ENCODE assay signal across 30 cellular contexts in the genomic region with DNA sequence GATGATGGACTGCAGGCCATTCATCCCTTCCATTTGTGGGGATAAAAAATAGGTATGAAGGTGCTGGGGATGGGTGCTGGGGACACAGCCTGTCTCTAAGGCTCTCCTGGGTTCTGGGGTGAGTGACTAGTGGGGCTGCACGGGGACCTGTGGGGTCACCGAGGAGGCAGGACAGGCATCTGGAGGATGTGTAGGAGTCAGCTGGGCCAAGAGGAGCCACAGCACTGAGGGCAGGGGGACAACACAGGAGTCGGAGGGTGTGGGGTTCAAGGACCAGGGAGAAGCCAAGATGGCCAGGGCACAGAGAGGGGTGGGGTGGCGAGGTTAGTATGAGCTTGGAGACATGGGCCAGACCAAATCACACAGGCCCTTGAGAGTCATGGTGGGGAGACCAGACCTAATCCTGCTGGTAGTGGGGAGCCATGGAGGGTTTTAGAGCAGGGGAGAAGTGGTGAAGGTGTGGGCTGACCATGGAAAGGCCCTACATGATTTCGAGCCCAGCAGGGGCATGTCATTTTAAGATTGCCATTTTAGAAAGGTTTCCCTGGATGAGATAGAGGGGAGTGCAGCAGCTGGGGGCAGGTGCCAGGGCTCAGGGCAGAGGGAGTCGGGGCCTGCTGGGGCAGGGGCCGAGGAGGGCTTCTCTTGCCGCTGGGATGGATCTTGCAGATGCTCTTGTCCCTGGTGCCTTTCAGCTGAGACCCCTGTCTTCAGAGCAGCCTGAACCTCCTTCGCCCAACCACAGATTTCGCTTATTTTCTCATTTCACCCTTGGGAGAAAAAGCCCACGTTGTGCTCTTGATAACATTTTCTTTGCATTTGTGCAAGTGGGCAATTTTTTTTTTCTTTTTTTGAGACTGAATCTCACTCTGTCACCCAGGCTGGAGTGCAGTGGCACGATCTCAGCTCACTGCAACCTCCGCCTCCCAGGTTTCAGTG. TPM values are rescaled to one million over a fixed set of nuclear protein-coding genes. Genes with fewer than 3 reads are reported as not detected.
DNase-seq lines count a peak whose midpoint lies in the region; ATAC-seq, FAIRE-seq and TF ChIP-seq lines count a peak whose summit lies in the region.
"Had no signal": no experiment of that assay in that cellular context is flagged by ENCODE, and none has a peak within 500 bp of the region (broad histone marks: within the 10 kb centered on the region; RNA-seq: fewer than 3 reads in every experiment).

No MANE protein-coding gene starts in this region.

- peaks cover 6% of the 10 kb centered on the region for H3K36me3 ChIP-seq in DND-41 (ENCODE audit: insufficient read depth, low read length)
- peaks cover 25% of the 10 kb centered on the region for H3K36me3 ChIP-seq in RWPE2 (ENCODE audit: low read depth)
- H3K36me3 ChIP-seq in HepG2 (replicated peaks in 1 of 2; ENCODE audit: control insufficient read depth in 1 of 2, insufficient read depth in 2 of 2, low read length in 2 of 2): peaks cover 0 to 8% of the 10 kb centered on the region in 2 experiments; a peak in 1 of 5 replicates
- no peaks in the 10 kb centered on the region for H3K36me3 ChIP-seq in sigmoid colon
- H3K36me3 ChIP-seq: HAP-1, heart right ventricle, lower lobe of right lung, SJCRH30, spleen had no signal

- intact Hi-C loops in HepG2 (cut with micrococcal nuclease; ENCODE audit: unreplicated experiment): no loop called here
- intact Hi-C loops in sigmoid colon (cut with DNase I): no loop called here

- POLR2A ChIA-PET in HepG2 (lab: Yijun Ruan, JAX): no interaction called here

- no peak overlapping the region for H3K4me3 Mint-ChIP-seq in chondrocyte (ENCODE audit: unreplicated experiment)
- H3K4me3 Mint-ChIP-seq: activated CD4-positive, alpha-beta T cell treated with anti-CD3 and anti-CD28 coated beads, Interleukin-2, amount 10 ng/mL, durations not matched to agents 24 days and 14 days; activated naive CD8-positive, alpha-beta T cell treated with anti-CD3 and anti-CD28 coated beads, Interleukin-2, amount 50 U/mL, for 24 hours; activated T-cell treated with anti-CD3 and anti-CD28 coated beads, Interleukin-2, amount 50 U/mL, for 72 hours; central memory CD8-positive, alpha-beta T cell; dendritic cell treated with granulocyte-macrophage colony-stimulating factor and Interleukin-4, amounts not matched to agents 40 ng/mL and 50 ng/mL, for 4 days; endodermal cell had no signal

- H2AFZ ChIP-seq in DND-41 (ENCODE audit: low read depth, low read length) (no peak overlapping the region), HepG2 (ENCODE audit: low read length) (no peak overlapping the region)

- DNase-seq in DND-41 (no peak), RWPE2 (ENCODE audit: low spot score) (no peak), HepG2 (ENCODE audit: low spot score) (no peak), sigmoid colon (peak; percentile 36), T1000 (lab: John Stamatoyannopoulos, UW) (no peak), T-helper 9 cell (no peak), chondrocyte (ENCODE audit: low spot score) (no peak)
- DNase-seq: activated CD4-positive, alpha-beta T cell treated with anti-CD3 and anti-CD28 coated beads, Interleukin-2, amount 10 ng/mL, durations not matched to agents 24 days and 14 days; activated naive CD8-positive, alpha-beta T cell treated with anti-CD3 and anti-CD28 coated beads, Interleukin-2, amount 50 U/mL, for 24 hours; activated T-cell treated with anti-CD3 and anti-CD28 coated beads, Interleukin-2, amount 50 U/mL, for 72 hours; DMS153; endodermal cell; esophagus squamous epithelium; heart right ventricle; lower lobe of right lung; NCI-H1436 treated with DMSO at 0.1 percent for 48 hours; NCI-H2081 treated with DMSO at 0.1 percent for 48 hours; NCI-H446 treated with DMSO at 0.1 percent for 48 hours; NCI-H774; SJCRH30; stimulated activated CD8-positive, alpha-beta memory T cell treated with anti-CD3 and anti-CD28 coated beads, Interleukin-4, amount 100 ng/mL, for 48 hours; trophoblast cell had no signal

- no peaks in the 10 kb centered on the region for H3K36me3 Mint-ChIP-seq in chondrocyte (ENCODE audit: low read depth)

- H3K79me2 ChIP-seq in DND-41 (ENCODE audit: insufficient read depth, low read length) (no peaks in the 10 kb centered on the region), HepG2 (ENCODE audit: insufficient read depth, low read length) (no peaks in the 10 kb centered on the region)

- no peaks in the 10 kb centered on the region for H3K9me3 Mint-ChIP-seq in chondrocyte (ENCODE audit: low read depth)
- H3K9me3 Mint-ChIP-seq: activated CD4-positive, alpha-beta T cell treated with anti-CD3 and anti-CD28 coated beads, Interleukin-2, amount 10 ng/mL, durations not matched to agents 24 days and 14 days; activated naive CD8-positive, alpha-beta T cell treated with anti-CD3 and anti-CD28 coated beads, Interleukin-2, amount 50 U/mL, for 24 hours; activated T-cell treated with anti-CD3 and anti-CD28 coated beads, Interleukin-2, amount 50 U/mL, for 72 hours; central memory CD8-positive, alpha-beta T cell; dendritic cell treated with granulocyte-macrophage colony-stimulating factor and Interleukin-4, amounts not matched to agents 40 ng/mL and 50 ng/mL, for 4 days; endodermal cell had no signal

- H3K4me1 ChIP-seq in DND-41 (ENCODE audit: insufficient read depth, low read length): no peaks in the 10 kb centered on the region
- H3K4me1 ChIP-seq in RWPE2 (ENCODE audit: insufficient read depth, poor library complexity, severe bottlenecking): peaks cover 5% of the 10 kb centered on the region
- H3K4me1 ChIP-seq in HepG2 (ENCODE audit: insufficient read depth, low read length): peaks cover 87% of the 10 kb centered on the region
- no peaks in the 10 kb centered on the region for H3K4me1 ChIP-seq in sigmoid colon
- H3K4me1 ChIP-seq: foreskin keratinocyte, HAP-1, heart right ventricle, lower lobe of right lung, SJCRH30, spleen had no signal

- H3K9ac ChIP-seq in DND-41 (ENCODE audit: low read depth, low read length) (no peak overlapping the region), HepG2 (ENCODE audit: insufficient read depth, low read depth, low read length) (no peak overlapping the region)

- peaks cover 9% of the 10 kb centered on the region for H3K27me3 Mint-ChIP-seq in chondrocyte (ENCODE audit: low read depth)
- H3K27me3 Mint-ChIP-seq: activated CD4-positive, alpha-beta T cell treated with anti-CD3 and anti-CD28 coated beads, Interleukin-2, amount 10 ng/mL, durations not matched to agents 24 days and 14 days; activated naive CD8-positive, alpha-beta T cell treated with anti-CD3 and anti-CD28 coated beads, Interleukin-2, amount 50 U/mL, for 24 hours; central memory CD8-positive, alpha-beta T cell had no signal

- TF ChIP-seq RAD21 in HepG2 (CRISPR knock-in tag; IDR thresholded peaks at IDR 0.05): no peak

- WGBS in HepG2 (ENCODE audit: low lambda C conversion rate): 97% methylated on average over 10 of the region's 13 CpGs
- WGBS in sigmoid colon, 2 donors: 87 to 88% methylated on average over 13 of the region's 13 CpGs

- TF ChIP-seq EP300 in HepG2 (IDR thresholded peaks at IDR 0.05; ENCODE audit: low read depth in 2 of 2, low read length in 2 of 2): no peak
- no peak for TF ChIP-seq EP300 in HepG2 (CRISPR knock-in tag; IDR thresholded peaks at IDR 0.05; ENCODE audit: borderline replicate concordance)
- TF ChIP-seq EP300 in sigmoid colon (IDR thresholded peaks at IDR 0.05): no peak

- 0 out of 2 replicates have a peak overlapping the region, but pooled peaks have one; percentile 23 for H3K27ac ChIP-seq in DND-41 (ENCODE audit: low read length)
- H3K27ac ChIP-seq in RWPE2 (ENCODE audit: poor library complexity, severe bottlenecking): peak overlapping the region; percentile 3
- peak overlapping the region; percentile 76 for H3K27ac ChIP-seq in HepG2 (ENCODE audit: extremely low read length, insufficient read depth, low read length)
- H3K27ac ChIP-seq in sigmoid colon: no peak overlapping the region
- H3K27ac ChIP-seq: esophagus squamous epithelium, foreskin keratinocyte, heart right ventricle, lower lobe of right lung, SJCRH30, spleen had no signal

- in situ Hi-C loops in HepG2 (cut with HindIII; ENCODE audit: extremely low pct_ligation_motif_present, low pct_unique_long_range_greater_than_20kb): no loop called here

- no TSS peak for BruUV-seq in HepG2 (replicated peaks; lab: Mats Ljungman, UMichigan)

- no peaks in the 10 kb centered on the region for H4K20me1 ChIP-seq in DND-41 (ENCODE audit: insufficient read depth, low read length)
- no peaks in the 10 kb centered on the region for H4K20me1 ChIP-seq in HepG2 (ENCODE audit: insufficient read depth, low read length)

- H3K27me3 ChIP-seq in DND-41 (ENCODE audit: insufficient read depth, low read length, poor library complexity): no peaks in the 10 kb centered on the region
- H3K27me3 ChIP-seq in RWPE2 (ENCODE audit: insufficient read depth, poor library complexity, severe bottlenecking): no peaks in the 10 kb centered on the region
- no peaks in the 10 kb centered on the region for H3K27me3 ChIP-seq in HepG2 (ENCODE audit: control insufficient read depth in 1 of 2, insufficient read depth in 2 of 2, low read length in 2 of 2)
- H3K27me3 ChIP-seq in sigmoid colon: no peaks in the 10 kb centered on the region
- H3K27me3 ChIP-seq: foreskin keratinocyte, heart right ventricle, spleen had no signal

- no peak for TF ChIP-seq CTCF in DND-41 (IDR thresholded peaks at IDR 0.05; ENCODE audit: borderline replicate concordance, extremely low read depth, low read length, poor library complexity, severe bottlenecking)
- no peak for TF ChIP-seq CTCF in RWPE2 (IDR thresholded peaks at IDR 0.05; ENCODE audit: poor library complexity, severe bottlenecking)
- TF ChIP-seq CTCF in HepG2 (CRISPR knock-in tag; IDR thresholded peaks at IDR 0.05): no peak
- no peak for TF ChIP-seq CTCF in sigmoid colon (IDR thresholded peaks at IDR 0.05)
- TF ChIP-seq CTCF in chondrocyte (IDR thresholded peaks at IDR 0.05): no peak

- no peak for FAIRE-seq in HepG2 (lab: Jason Lieb, UNC)
- FAIRE-seq: GM12891 had no signal

- ATAC-seq in DND-41 (ENCODE audit: insufficient read depth, low read depth) (no peak), RWPE2 (ENCODE audit: low read depth) (peak; percentile 1; the same call in 1 of the 3 replicates), HepG2 (no peak), HG03378 (IDR thresholded peaks at IDR 0.05; ENCODE audit: unreplicated experiment) (no peak)
- ATAC-seq: activated naive CD8-positive, alpha-beta T cell treated with anti-CD3 and anti-CD28 coated beads, Interleukin-2, amount 50 U/mL, for 24 hours; Panc1 had no signal

- CTCF ChIA-PET in HepG2 (lab: Yijun Ruan, JAX; ENCODE audit: low intra/inter-chr PET ratio, low total read pairs): no interaction called here

- no peak overlapping the region for H3K4me3 ChIP-seq in DND-41 (ENCODE audit: low read depth in 1 of 2, low read length in 2 of 2)
- no peak overlapping the region for H3K4me3 ChIP-seq in RWPE2 (ENCODE audit: severe bottlenecking)
- H3K4me3 ChIP-seq in HepG2 (replicated peaks in 1 of 3; ENCODE audit: insufficient read depth in 1 of 3, low read depth in 2 of 3, low read length in 3 of 3): no peak overlapping the region
- no peak overlapping the region for H3K4me3 ChIP-seq in sigmoid colon
- H3K4me3 ChIP-seq: esophagus squamous epithelium, HAP-1, heart right ventricle, lower lobe of right lung, SJCRH30, spleen had no signal

- TF ChIP-seq POLR2A in HepG2 (IDR thresholded peaks at IDR 0.05; ENCODE audit: insufficient read depth in 1 of 2, low read depth in 2 of 2, low read length in 2 of 2): no peak
- no peak for TF ChIP-seq POLR2A in sigmoid colon (IDR thresholded peaks at IDR 0.05)

- no peak overlapping the region for H3K4me2 ChIP-seq in DND-41 (ENCODE audit: insufficient read depth, low read length)
- no peak overlapping the region for H3K4me2 ChIP-seq in HepG2 (ENCODE audit: low read depth, low read length)

- no peak overlapping the region for H3K27ac Mint-ChIP-seq in chondrocyte (ENCODE audit: unreplicated experiment)
- H3K27ac Mint-ChIP-seq: activated CD4-positive, alpha-beta T cell treated with anti-CD3 and anti-CD28 coated beads, Interleukin-2, amount 10 ng/mL, durations not matched to agents 24 days and 14 days; activated naive CD8-positive, alpha-beta T cell treated with anti-CD3 and anti-CD28 coated beads, Interleukin-2, amount 50 U/mL, for 24 hours; activated T-cell treated with anti-CD3 and anti-CD28 coated beads, Interleukin-2, amount 50 U/mL, for 72 hours; dendritic cell treated with granulocyte-macrophage colony-stimulating factor and Interleukin-4, amounts not matched to agents 40 ng/mL and 50 ng/mL, for 4 days; endodermal cell had no signal

- H3K9me3 ChIP-seq in DND-41 (ENCODE audit: insufficient read depth, low read length, severe bottlenecking): no peaks in the 10 kb centered on the region
- no peaks in the 10 kb centered on the region for H3K9me3 ChIP-seq in RWPE2 (ENCODE audit: severe bottlenecking)
- H3K9me3 ChIP-seq in HepG2 (ENCODE audit: low read length): no peaks in the 10 kb centered on the region
- no peaks in the 10 kb centered on the region for H3K9me3 ChIP-seq in sigmoid colon
- H3K9me3 ChIP-seq: esophagus squamous epithelium, HAP-1, heart right ventricle, lower lobe of right lung, SJCRH30, spleen had no signal

- H3K4me1 Mint-ChIP-seq in chondrocyte (ENCODE audit: low read depth): no peaks in the 10 kb centered on the region
- H3K4me1 Mint-ChIP-seq: activated CD4-positive, alpha-beta T cell treated with anti-CD3 and anti-CD28 coated beads, Interleukin-2, amount 10 ng/mL, durations not matched to agents 24 days and 14 days; activated naive CD8-positive, alpha-beta T cell treated with anti-CD3 and anti-CD28 coated beads, Interleukin-2, amount 50 U/mL, for 24 hours; central memory CD8-positive, alpha-beta T cell; endodermal cell had no signal

RNA-seq across cellular contexts. Expression of gene SERINC2, which starts 22.7 kb away (rescaled TPM):
- total RNA-seq in HepG2 (2016; rRNA removed; fragmentation: Illumina TruSeq; extraction: Trizol): 3.0 and 4.8 TPM in 2 replicates
- 9.1 and 12.6 TPM in 2 replicates for total RNA-seq in HepG2 (2016; cell fraction: cytosol; rRNA removed; fragmentation: Illumina TruSeq; extraction: Trizol; ENCODE audit: low read depth)
- total RNA-seq in HepG2 (2016; cell fraction: insoluble cytoplasmic fraction; rRNA removed; fragmentation: Illumina TruSeq; extraction: Trizol): 2.2 and 4.5 TPM in 2 replicates
- 12.8 and 17.7 TPM in 2 replicates for total RNA-seq in HepG2 (2016; cell fraction: membrane; rRNA removed; fragmentation: Illumina TruSeq; extraction: Trizol)
- 4.1 and 4.4 TPM in 2 replicates for total RNA-seq in HepG2 (2016; cell fraction: nucleus; rRNA removed; fragmentation: Illumina TruSeq; extraction: Trizol)
- 126 and 165 TPM in 2 replicates for polyA plus RNA-seq in HepG2 (2011; rRNA removed)
- 143 and 167 TPM in 2 replicates for polyA plus RNA-seq in HepG2 (2011; cell fraction: cytosol; rRNA removed)
- 209 and 229 TPM in 2 replicates for polyA plus RNA-seq in HepG2 (2011; cell fraction: nucleus; rRNA removed)
- 90.5 and 102 TPM in 2 replicates for polyA plus RNA-seq in HepG2 (2012)
- 28.9 and 29.6 TPM in 2 replicates for polyA plus RNA-seq in HepG2 (2016; cell fraction: cytosol; fragmentation: Illumina TruSeq; extraction: Trizol; ENCODE audit: low read depth)
- 6.0 and 7.0 TPM in 2 replicates for polyA plus RNA-seq in HepG2 (2016; cell fraction: insoluble cytoplasmic fraction; fragmentation: Illumina TruSeq; extraction: Trizol; ENCODE audit: low read depth)
- 31.1 and 34.7 TPM in 2 replicates for polyA plus RNA-seq in HepG2 (2016; cell fraction: membrane; fragmentation: Illumina TruSeq; extraction: Trizol; ENCODE audit: low read depth)
- 13.8 and 14.5 TPM in 2 replicates for polyA plus RNA-seq in HepG2 (2016; cell fraction: nucleus; fragmentation: Illumina TruSeq; extraction: Trizol; ENCODE audit: insufficient read depth, low read depth)
- polyA minus RNA-seq in HepG2 (2011; rRNA and poly(A)+ RNA removed; ENCODE audit: low replicate concordance): 18.6 and 182 TPM in 2 replicates
- polyA minus RNA-seq in HepG2 (2011; cell fraction: cytosol; rRNA and poly(A)+ RNA removed): 50.9 and 52.1 TPM in 2 replicates
- polyA minus RNA-seq in HepG2 (2011; cell fraction: nucleus; rRNA and poly(A)+ RNA removed): 32.4 and 36.7 TPM in 2 replicates
- under 1 TPM; 0.33 to 0.81 (median 0.63) TPM for total RNA-seq in sigmoid colon
- 100 to 1,000 TPM; 134 to 254 (median 219) TPM for polyA plus RNA-seq in sigmoid colon
- total RNA-seq in chondrocyte: 9.1 to 19.8 TPM (median 19.1 TPM) in 3 replicates
- total RNA-seq: activated CD4-positive, alpha-beta T cell treated with anti-CD3 and anti-CD28 coated beads, Interleukin-2, amount 10 ng/mL, durations not matched to agents 24 days and 14 days had no signal

Comparison
In these comparisons a context has a peak if more than half of its experiments do, and no peak if none do; other contexts are left out.
1. H3K27ac ChIP-seq: peak in DND-41 (single experiment), RWPE2 (single experiment) and HepG2 (single experiment); none in sigmoid colon (0 of 4).